ENCODE assay signal across 13 cellular contexts in genomic region chr4:74037076-74037475, GRCh38. TPM values are rescaled to one million over a fixed set of nuclear protein-coding genes. Genes with fewer than 3 reads are reported as not detected.
DNase-seq lines count a peak whose midpoint lies in the region; ATAC-seq and TF ChIP-seq lines count a peak whose summit lies in the region.
"Had no signal": no experiment of that assay in that cellular context is flagged by ENCODE, and none has a peak within 500 bp of the region (broad histone marks: within the 10 kb centered on the region; RNA-seq: fewer than 3 reads in every experiment).

No MANE protein-coding gene starts in this region.

- no peak for ATAC-seq in GM21786 (IDR thresholded peaks at IDR 0.05; ENCODE audit: unreplicated experiment)
- ATAC-seq: activated T-cell treated with anti-CD3 and anti-CD28 coated beads, Interleukin-2, amount 50 U/mL, for 72 hours had no signal

- H3K27ac ChIP-seq in HUES6 (ENCODE audit: low read depth, low read length): no peak overlapping the region
- H3K27ac ChIP-seq in smooth muscle cell (ENCODE audit: low read depth): no peak overlapping the region
- H3K27ac ChIP-seq: thoracic aorta had no signal

- H3K36me3 ChIP-seq in HUES6 (ENCODE audit: control insufficient read depth, insufficient read depth, low read length): no peaks in the 10 kb centered on the region
- H3K36me3 ChIP-seq in smooth muscle cell (ENCODE audit: low read depth): no peaks in the 10 kb centered on the region
- H3K36me3 ChIP-seq: thoracic aorta had no signal

- H3K9ac ChIP-seq in HUES6 (ENCODE audit: low read length) (no peak overlapping the region), smooth muscle cell (ENCODE audit: low read depth) (no peak overlapping the region)

- TF ChIP-seq CTCF in astrocyte of the cerebellum (IDR thresholded peaks at IDR 0.05; ENCODE audit: low read depth, low read length, missing control alignments) (no peak), smooth muscle cell (IDR thresholded peaks at IDR 0.05; ENCODE audit: borderline replicate concordance, insufficient read depth, poor library complexity, severe bottlenecking) (no peak), GM13977 (IDR thresholded peaks at IDR 0.05; ENCODE audit: extremely low read depth, insufficient read depth, missing control alignments) (no peak)

- WGBS in smooth muscle cell (ENCODE audit: low lambda C conversion rate): 84% methylated on average over 2 of the region's 2 CpGs

- H3K4me3 ChIP-seq in HUES6 (ENCODE audit: low read depth, low read length): peak overlapping the region; percentile 85
- peak overlapping the region; percentile 17 for H3K4me3 ChIP-seq in astrocyte of the cerebellum (ENCODE audit: low read depth, low read length)
- no peak overlapping the region for H3K4me3 ChIP-seq in smooth muscle cell

- no peak overlapping the region for H2AFZ ChIP-seq in smooth muscle cell (ENCODE audit: low read depth)

- H3K9me3 ChIP-seq in HUES6 (ENCODE audit: control insufficient read depth, insufficient read depth, low read depth, low read length) (no peaks in the 10 kb centered on the region), smooth muscle cell (replicated peaks; ENCODE audit: low read depth) (no peaks in the 10 kb centered on the region)
- H3K9me3 ChIP-seq: thoracic aorta had no signal

- no peaks in the 10 kb centered on the region for H3F3A ChIP-seq in smooth muscle cell (ENCODE audit: low read depth)

- in situ Hi-C loops in astrocyte of the cerebellum (cut with HindIII; ENCODE audit: low sequenced_read_pairs) (no loop called here), GM13977 (cut with MboI; ENCODE audit: low pct_unique_long_range_greater_than_20kb, low sequenced_read_pairs, unreplicated experiment) (no loop called here)

- DNase-seq in astrocyte of the cerebellum (ENCODE audit: low read depth) (no peak), iPS-NIHi7 (ENCODE audit: extremely low spot score) (peak; percentile 18), smooth muscle cell (lab: John Stamatoyannopoulos, UW; ENCODE audit: unreplicated experiment) (no peak), GM13977 (ENCODE audit: low spot score) (no peak), globus pallidus (ENCODE audit: low spot score) (no peak)
- DNase-seq: activated CD4-positive, alpha-beta T cell treated with anti-CD3 and anti-CD28 coated beads for 1 hour; activated T-cell treated with anti-CD3 and anti-CD28 coated beads, Interleukin-2, amount 50 U/mL, for 72 hours; aorta; HCEC 1CT had no signal

- H3K27me3 ChIP-seq in HUES6 (ENCODE audit: control insufficient read depth, insufficient read depth, low read length) (peaks cover 9% of the 10 kb centered on the region), smooth muscle cell (ENCODE audit: low read depth) (peaks cover 27% of the 10 kb centered on the region)

- peak overlapping the region; percentile 88 for H3K4me2 ChIP-seq in smooth muscle cell

- H3K4me1 ChIP-seq in HUES6 (ENCODE audit: control insufficient read depth, insufficient read depth, low read length) (peaks cover 14% of the 10 kb centered on the region), smooth muscle cell (ENCODE audit: low read depth) (peaks cover 5% of the 10 kb centered on the region)

- H3K79me2 ChIP-seq in smooth muscle cell (ENCODE audit: low read depth): no peaks in the 10 kb centered on the region

- H4K20me1 ChIP-seq in smooth muscle cell (ENCODE audit: low read depth): no peaks in the 10 kb centered on the region

RNA-seq across cellular contexts. Expression of gene CXCL3, which starts 1.4 kb away (rescaled TPM):
- 0.63 and 1.6 TPM in 2 replicates for total RNA-seq in smooth muscle cell
- 3.2 and 5.6 TPM in 2 replicates for polyA plus RNA-seq in smooth muscle cell
- total RNA-seq: activated T-cell treated with anti-CD3 and anti-CD28 coated beads, Interleukin-2, amount 50 U/mL, for 72 hours had no signal

RNA-seq across cellular contexts. Expression of gene CXCL5, which starts 38.6 kb away (rescaled TPM):
- 2.8 and 3.7 TPM in 2 replicates for total RNA-seq in smooth muscle cell
- 2.5 and 4.2 TPM in 2 replicates for polyA plus RNA-seq in smooth muscle cell
- total RNA-seq: activated T-cell treated with anti-CD3 and anti-CD28 coated beads, Interleukin-2, amount 50 U/mL, for 72 hours; myocyte had no signal

RNA-seq across cellular contexts. Expression of gene PPBP, which starts 49.1 kb away (rescaled TPM):
- not detected in 2 replicates for total RNA-seq in smooth muscle cell
- polyA plus RNA-seq in smooth muscle cell: 0.26 TPM in 1 of 2 replicates, not detected in the other
- total RNA-seq: activated T-cell treated with anti-CD3 and anti-CD28 coated beads, Interleukin-2, amount 50 U/mL, for 72 hours; myocyte; thoracic aorta had no signal
- polyA plus RNA-seq: aorta had no signal

RNA-seq across cellular contexts. Expression of gene PF4, which starts 55.2 kb away (rescaled TPM):
- total RNA-seq in smooth muscle cell: 2.3 TPM in 1 of 2 replicates, not detected in the other
- polyA plus RNA-seq in smooth muscle cell: 1.9 and 5.8 TPM in 2 replicates
- total RNA-seq: activated T-cell treated with anti-CD3 and anti-CD28 coated beads, Interleukin-2, amount 50 U/mL, for 72 hours; myocyte; thoracic aorta had no signal
- polyA plus RNA-seq: aorta had no signal
